In the genomic region with DNA sequence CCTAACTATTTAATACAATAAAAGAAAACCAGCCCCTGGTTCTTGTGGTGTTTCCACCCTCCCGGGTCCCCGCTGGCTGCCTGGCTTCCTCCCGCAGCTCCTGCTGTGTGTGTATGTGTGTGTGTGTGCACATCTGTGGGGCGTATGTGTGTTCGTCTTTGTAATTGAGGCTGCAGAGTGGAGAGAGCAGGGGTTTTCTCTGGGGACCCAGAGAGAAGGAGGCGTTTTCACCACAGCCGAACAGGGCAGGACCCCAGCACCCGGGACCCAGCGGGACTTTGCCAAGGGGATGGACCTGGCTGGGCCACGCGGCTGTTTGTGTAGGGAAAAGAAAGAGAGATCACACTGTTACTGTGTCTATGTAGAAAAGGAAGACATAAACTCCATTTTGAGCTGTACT, we compare ENCODE assay signal across 13 cellular contexts. TPM values are rescaled to one million over a fixed set of nuclear protein-coding genes. Genes with fewer than 3 reads are reported as not detected.
A peak's percentile ranks its signal among the peaks of the same experiment; 100 is the strongest.
DNase-seq lines count a peak whose midpoint lies in the region; ATAC-seq and TF ChIP-seq lines count a peak whose summit lies in the region.
"Had no signal": no experiment of that assay in that cellular context is flagged by ENCODE, and none has a peak within 500 bp of the region (broad histone marks: within the 10 kb centered on the region; RNA-seq: fewer than 3 reads in every experiment).

No MANE protein-coding gene starts in this region.

- H3K9me3 ChIP-seq in ES-I3 (ENCODE audit: control insufficient read depth, insufficient read depth, low read length), result no peaks in the 10 kb centered on the region
- no peaks in the 10 kb centered on the region for H3K9me3 ChIP-seq in iPS-20b (ENCODE audit: insufficient read depth, low read depth, low read length)

- intact Hi-C loops in sciatic nerve (cut with DNase I), result loop anchor here (10.0 kb wide), 1 partner anchor 223 kb away; no protein-coding TSS in a partner anchor

- H3K27ac ChIP-seq in iPS-20b (ENCODE audit: low read length) (no peak overlapping the region), RWPE1 (no peak overlapping the region)

- no peak for TF ChIP-seq CTCF in RWPE1 (conservative IDR thresholded peaks at IDR 0.05; ENCODE audit: low read depth)

- ATAC-seq in sciatic nerve, result peak; percentile 65
- ATAC-seq: right cardiac atrium had no signal

- peaks cover 26% of the 10 kb centered on the region for H3K4me1 ChIP-seq in ES-I3 (ENCODE audit: insufficient read depth, low read length)
- H3K4me1 ChIP-seq in iPS-20b (ENCODE audit: insufficient read depth, low read length), result peaks cover 42% of the 10 kb centered on the region

- H3K4me3 ChIP-seq in iPS-20b (ENCODE audit: low read length), result peak overlapping the region; percentile 57

- H3K36me3 ChIP-seq in ES-I3 (ENCODE audit: insufficient read depth, low read length) (no peaks in the 10 kb centered on the region; the same call in 1 of the 2 replicates), iPS-20b (ENCODE audit: insufficient read depth, low read depth, low read length) (no peaks in the 10 kb centered on the region; the same call in 1 of the 2 replicates)

- CTCF ChIA-PET in RWPE1 (lab: Yijun Ruan, JAX), result no interaction called here
- CTCF ChIA-PET in HEK293T (lab: Yijun Ruan, JAX), result no interaction called here

- POLR2A ChIA-PET in RWPE1 (lab: Yijun Ruan, JAX; ENCODE audit: low non-redundant PET), result no interaction called here
- POLR2A ChIA-PET in HEK293T (lab: Yijun Ruan, JAX), result no interaction called here

- peak; percentile 18 for DNase-seq in NCI-H526 treated with DMSO at 0.1 percent for 48 hours (lab: John Stamatoyannopoulos, UW)
- peak; percentile 60 for DNase-seq in sciatic nerve (ENCODE audit: low spot score)
- DNase-seq in RWPE1 (ENCODE audit: low spot score), result no peak
- DNase-seq in HEK293T (ENCODE audit: extremely low spot score), result no peak
- DNase-seq in activated CD4-positive, alpha-beta T cell treated with anti-CD3 and anti-CD28 coated beads, Interleukin-2, amount 50 U/mL, for 48 hours, result no peak
- DNase-seq: NCI-H2171, right cardiac atrium, SW 1271 had no signal

- H3K9ac ChIP-seq in ES-I3 (ENCODE audit: low read depth, low read length) (peak overlapping the region; percentile 54), iPS-20b (ENCODE audit: low read depth, low read length) (peak overlapping the region; percentile 73)

- peaks cover 19% of the 10 kb centered on the region; the same call in 1 of the 2 replicates for H3K27me3 ChIP-seq in iPS-20b (ENCODE audit: insufficient read depth, low read length)

TF ChIP-seq in HEK293T, 16 proteins besides CTCF, POLR2A, EP300 and RAD21:
- TF ChIP-seq SP1 (IDR thresholded peaks at IDR 0.05) (no peak), BHLHE40 (IDR thresholded peaks at IDR 0.05; ENCODE audit: borderline replicate concordance) (no peak), FOXM1 (IDR thresholded peaks at IDR 0.05; ENCODE audit: borderline replicate concordance) (no peak), ZNF384 (IDR thresholded peaks at IDR 0.05) (no peak), L3MBTL2 (conservative IDR thresholded peaks at IDR 0.05) (no peak), CTBP1 (IDR thresholded peaks at IDR 0.05; ENCODE audit: borderline replicate concordance) (no peak), HDGF (IDR thresholded peaks at IDR 0.05; ENCODE audit: borderline replicate concordance) (no peak), SUZ12 (IDR thresholded peaks at IDR 0.05) (no peak), LEF1 (IDR thresholded peaks at IDR 0.05; ENCODE audit: borderline replicate concordance) (no peak), FOXA1 (IDR thresholded peaks at IDR 0.05) (no peak)

RNA-seq across cellular contexts. Expression of gene IGLL1, which starts 42.7 kb away (rescaled TPM):
- not detected for total RNA-seq in sciatic nerve
- total RNA-seq: activated T-helper 1 cell treated with anti-CD3 and anti-CD28 coated beads, Interleukin-12 subunit alpha, Interleukin-12 subunit beta, Interleukin-2, Interleukin-4 antibody, amounts not matched to agents 30 ng/mL and 10 ng/mL and 1 ng/mL, durations not matched to agents 14 hours and 24 hours and 36 hours; frontal cortex; right cardiac atrium; subcutaneous adipose tissue had no signal

Comparison
In these comparisons a context has a peak if more than half of its experiments do, and no peak if none do; other contexts are left out.
1. DNase-seq: peak in NCI-H526 treated with DMSO at 0.1 percent for 48 hours (single experiment) and sciatic nerve (single experiment); none in RWPE1 (single experiment), HEK293T (single experiment) and activated CD4-positive, alpha-beta T cell treated with anti-CD3 and anti-CD28 coated beads, Interleukin-2, amount 50 U/mL, for 48 hours (0 of 2).